ENCODE assay signal across 18 cellular contexts in genomic region chr1:231871878-231872277, GRCh38.
DNase-seq lines count a peak whose midpoint lies in the region; ATAC-seq, FAIRE-seq and TF ChIP-seq lines count a peak whose summit lies in the region.
"Had no signal": no experiment of that assay in that cellular context is flagged by ENCODE, and none has a peak within 500 bp of the region (broad histone marks: within the 10 kb centered on the region; RNA-seq: fewer than 3 reads in every experiment).

No MANE protein-coding gene starts in this region.

- H3K9me3 Mint-ChIP-seq in astrocyte (ENCODE audit: unreplicated experiment) (peaks cover 3% of the 10 kb centered on the region), nephron progenitor cell (peaks cover 10% of the 10 kb centered on the region)

- peaks cover 18% of the 10 kb centered on the region; the same call in 1 of the 2 replicates for H3F3A ChIP-seq in GM23248 (ENCODE audit: insufficient read depth)

- H3K27me3 Mint-ChIP-seq in astrocyte (ENCODE audit: low read depth, unreplicated experiment) (no peaks in the 10 kb centered on the region), nephron progenitor cell (ENCODE audit: low read depth, poor library complexity) (peaks cover 6% of the 10 kb centered on the region)
- H3K27me3 Mint-ChIP-seq: stimulated activated memory B cell treated with anti-CD40 and anti-IgM and Interleukin-4, amounts not matched to agents 10 μg/mL and 1 μg/mL and 100 μg/mL, for 72 hours had no signal

- H3K27me3 ChIP-seq in BLaER1 treated with 17β-estradiol and CSF1 and Interleukin-3, amounts not matched to agents 10 nM and 100 nM = no peaks in the 10 kb centered on the region
- no peaks in the 10 kb centered on the region for H3K27me3 ChIP-seq in GM23248 (replicated peaks; ENCODE audit: insufficient read depth)
- no peaks in the 10 kb centered on the region for H3K27me3 ChIP-seq in astrocyte (ENCODE audit: insufficient read depth, low read length)
- H3K27me3 ChIP-seq in gastroesophageal sphincter = no peaks in the 10 kb centered on the region
- H3K27me3 ChIP-seq: cardiac muscle cell, dorsolateral prefrontal cortex, tibial artery had no signal

- H3K4me2 ChIP-seq in BLaER1 treated with 17β-estradiol and CSF1 and Interleukin-3, amounts not matched to agents 10 nM and 100 nM = peak overlapping the region in 10 of 11 experiments; percentile 21 to 57 (median 52); a peak in 15 of 22 replicates
- H3K4me2 ChIP-seq in GM23248 (ENCODE audit: unreplicated experiment) = peak overlapping the region; percentile 9
- peak overlapping the region; percentile 60 for H3K4me2 ChIP-seq in astrocyte (ENCODE audit: low read length)

- in situ Hi-C loops in GM23248 (cut with MboI) = loop anchor here (5.0 kb wide), 1 partner anchor 755 kb away; no protein-coding TSS in a partner anchor

- peaks cover 13 to 25% (median 21%) of the 10 kb centered on the region in 10 experiments for H3K4me1 ChIP-seq in BLaER1 treated with 17β-estradiol and CSF1 and Interleukin-3, amounts not matched to agents 10 nM and 100 nM
- H3K4me1 ChIP-seq in GM23248 (ENCODE audit: insufficient read depth) = peaks cover 16% of the 10 kb centered on the region
- H3K4me1 ChIP-seq in astrocyte (ENCODE audit: insufficient read depth, low read length) = peaks cover 20% of the 10 kb centered on the region
- peaks cover 0 to 10% (median 2%) of the 10 kb centered on the region in 3 donors for H3K4me1 ChIP-seq in gastroesophageal sphincter
- H3K4me1 ChIP-seq: tibial artery had no signal

- peaks cover 0 to 52% (median 7%) of the 10 kb centered on the region in 11 experiments; a peak in 12 of 22 replicates for H3K36me3 ChIP-seq in BLaER1 treated with 17β-estradiol and CSF1 and Interleukin-3, amounts not matched to agents 10 nM and 100 nM
- H3K36me3 ChIP-seq in GM23248 (ENCODE audit: low read depth) (no peaks in the 10 kb centered on the region), astrocyte (ENCODE audit: insufficient read depth, low read length) (no peaks in the 10 kb centered on the region), gastroesophageal sphincter (no peaks in the 10 kb centered on the region)
- H3K36me3 ChIP-seq: cardiac muscle cell, tibial artery had no signal

- no peak for DNase-seq in GM23248
- DNase-seq in astrocyte (ENCODE audit: low read depth) = no peak
- DNase-seq in nephron progenitor cell = no peak
- no peak for DNase-seq in MV-4-11 (lab: John Stamatoyannopoulos, UW)
- DNase-seq: Calu3, dorsolateral prefrontal cortex, hypothalamus, NCI-H2107, NCI-H510A treated with DMSO at 0.1 percent for 48 hours, T1000, tibial artery had no signal

- peaks cover 13 to 29% (median 19%) of the 10 kb centered on the region in 11 experiments; a peak in 20 of 22 replicates for H3K9me3 ChIP-seq in BLaER1 treated with 17β-estradiol and CSF1 and Interleukin-3, amounts not matched to agents 10 nM and 100 nM (replicated peaks in 1 of 11)
- H3K9me3 ChIP-seq in GM23248 (ENCODE audit: low read depth) (no peaks in the 10 kb centered on the region), astrocyte (ENCODE audit: insufficient read depth, low read depth, low read length) (peaks cover 12% of the 10 kb centered on the region), gastroesophageal sphincter (peaks cover 0 to 8% (median 0%) of the 10 kb centered on the region in 3 donors)

- H3K36me3 Mint-ChIP-seq in astrocyte (ENCODE audit: low read depth, unreplicated experiment) (peaks cover 7% of the 10 kb centered on the region), nephron progenitor cell (ENCODE audit: low read depth) (peaks cover 17% of the 10 kb centered on the region)

- H3K27ac ChIP-seq in BLaER1 treated with 17β-estradiol and CSF1 and Interleukin-3, amounts not matched to agents 10 nM and 100 nM = no peak overlapping the region
- H3K27ac ChIP-seq in GM23248 (peak overlapping the region; percentile 6; the same call in 1 of the 2 replicates), astrocyte (ENCODE audit: low read depth, low read length) (peak overlapping the region; percentile 69), gastroesophageal sphincter (no peak overlapping the region)
- H3K27ac ChIP-seq: cardiac muscle cell, dorsolateral prefrontal cortex, epithelial cell of prostate, tibial artery had no signal

- no peaks in the 10 kb centered on the region for H3K79me2 ChIP-seq in GM23248 (ENCODE audit: insufficient read depth)
- no peaks in the 10 kb centered on the region for H3K79me2 ChIP-seq in astrocyte (ENCODE audit: insufficient read depth, low read length)

- H4K20me1 ChIP-seq in BLaER1 treated with 17β-estradiol and CSF1 and Interleukin-3, amounts not matched to agents 10 nM and 100 nM = no peaks in the 10 kb centered on the region; a peak in 1 of 22 replicates
- H4K20me1 ChIP-seq in GM23248 (ENCODE audit: insufficient read depth) (no peaks in the 10 kb centered on the region), astrocyte (ENCODE audit: insufficient read depth, low read length) (no peaks in the 10 kb centered on the region)

- 66 to 71% methylated on average over 5 of the region's 5 CpGs for WGBS in GM23248 (ENCODE audit: low coverage in 1 of 2, low lambda C conversion rate in 2 of 2, missing lambda C conversion rate in 2 of 2), 2 experiments
- 74 to 95% methylated on average over 3 to 4 of the region's 5 CpGs for WGBS in gastroesophageal sphincter (ENCODE audit: low coverage in 1 of 2), 2 donors

- H2AFZ ChIP-seq in GM23248 (no peak overlapping the region), astrocyte (ENCODE audit: low read depth, low read length) (no peak overlapping the region)

- H3K4me1 Mint-ChIP-seq in astrocyte (ENCODE audit: low read depth, unreplicated experiment) (peaks cover 12% of the 10 kb centered on the region), nephron progenitor cell (peaks cover 12% of the 10 kb centered on the region)

- TF ChIP-seq POLR2A in gastroesophageal sphincter (IDR thresholded peaks at IDR 0.05) = no peak

- ATAC-seq in gastroesophageal sphincter (no peak), GM19463 (IDR thresholded peaks at IDR 0.05; ENCODE audit: unreplicated experiment) (no peak)
- ATAC-seq: stimulated activated memory B cell treated with anti-CD40 and anti-IgM and Interleukin-4, amounts not matched to agents 10 μg/mL and 1 μg/mL and 100 μg/mL, for 72 hours had no signal

- no peak for TF ChIP-seq CTCF in astrocyte (IDR thresholded peaks at IDR 0.05; ENCODE audit: insufficient read depth, low read depth, low read length)
- no peak for TF ChIP-seq CTCF in nephron progenitor cell (IDR thresholded peaks at IDR 0.05)
- TF ChIP-seq CTCF in gastroesophageal sphincter (IDR thresholded peaks at IDR 0.05) = no peak

- no peaks in the 10 kb centered on the region for H3K9me2 ChIP-seq in GM23248 (ENCODE audit: insufficient read depth)

- H3K4me3 ChIP-seq in BLaER1 treated with 17β-estradiol and CSF1 and Interleukin-3, amounts not matched to agents 10 nM and 100 nM = no peak overlapping the region
- H3K4me3 ChIP-seq in GM23248 (no peak overlapping the region), astrocyte (ENCODE audit: insufficient read depth, low read depth, low read length) (no peak overlapping the region), gastroesophageal sphincter (no peak overlapping the region)
- H3K4me3 ChIP-seq: cardiac muscle cell, dorsolateral prefrontal cortex, tibial artery had no signal

- H3K4me3 Mint-ChIP-seq in astrocyte (ENCODE audit: unreplicated experiment) = no peak overlapping the region
- H3K4me3 Mint-ChIP-seq in nephron progenitor cell = no peak overlapping the region
- H3K4me3 Mint-ChIP-seq: stimulated activated memory B cell treated with anti-CD40 and anti-IgM and Interleukin-4, amounts not matched to agents 10 μg/mL and 1 μg/mL and 100 μg/mL, for 72 hours had no signal

- no peak overlapping the region for H3K9ac ChIP-seq in BLaER1 treated with 17β-estradiol and CSF1 and Interleukin-3, amounts not matched to agents 10 nM and 100 nM
- H3K9ac ChIP-seq in GM23248 = no peak overlapping the region
- no peak overlapping the region for H3K9ac ChIP-seq in astrocyte (ENCODE audit: low read length)

- no peak for TF ChIP-seq EP300 in gastroesophageal sphincter (IDR thresholded peaks at IDR 0.05)

- H3K27ac Mint-ChIP-seq in astrocyte (ENCODE audit: unreplicated experiment) = no peak overlapping the region
- peak overlapping the region; percentile 5 for H3K27ac Mint-ChIP-seq in nephron progenitor cell
- H3K27ac Mint-ChIP-seq: stimulated activated memory B cell treated with anti-CD40 and anti-IgM and Interleukin-4, amounts not matched to agents 10 μg/mL and 1 μg/mL and 100 μg/mL, for 72 hours had no signal

- no peak for FAIRE-seq in astrocyte (lab: Jason Lieb, UNC)
- FAIRE-seq: GM18507 had no signal

Comparison
In these comparisons a context has a peak if more than half of its experiments do, and no peak if none do; other contexts are left out.
1. H3K27ac ChIP-seq: peak in GM23248 (single experiment) and astrocyte (single experiment); none in BLaER1 treated with 17β-estradiol and CSF1 and Interleukin-3, amounts not matched to agents 10 nM and 100 nM (0 of 11) and gastroesophageal sphincter (0 of 4).
2. H3K4me2 ChIP-seq: peak in every context shown above with its lines; median percentile 60 in astrocyte; 52 in BLaER1 treated with 17β-estradiol and CSF1 and Interleukin-3, amounts not matched to agents 10 nM and 100 nM; 9 in GM23248.